In the genomic region with DNA sequence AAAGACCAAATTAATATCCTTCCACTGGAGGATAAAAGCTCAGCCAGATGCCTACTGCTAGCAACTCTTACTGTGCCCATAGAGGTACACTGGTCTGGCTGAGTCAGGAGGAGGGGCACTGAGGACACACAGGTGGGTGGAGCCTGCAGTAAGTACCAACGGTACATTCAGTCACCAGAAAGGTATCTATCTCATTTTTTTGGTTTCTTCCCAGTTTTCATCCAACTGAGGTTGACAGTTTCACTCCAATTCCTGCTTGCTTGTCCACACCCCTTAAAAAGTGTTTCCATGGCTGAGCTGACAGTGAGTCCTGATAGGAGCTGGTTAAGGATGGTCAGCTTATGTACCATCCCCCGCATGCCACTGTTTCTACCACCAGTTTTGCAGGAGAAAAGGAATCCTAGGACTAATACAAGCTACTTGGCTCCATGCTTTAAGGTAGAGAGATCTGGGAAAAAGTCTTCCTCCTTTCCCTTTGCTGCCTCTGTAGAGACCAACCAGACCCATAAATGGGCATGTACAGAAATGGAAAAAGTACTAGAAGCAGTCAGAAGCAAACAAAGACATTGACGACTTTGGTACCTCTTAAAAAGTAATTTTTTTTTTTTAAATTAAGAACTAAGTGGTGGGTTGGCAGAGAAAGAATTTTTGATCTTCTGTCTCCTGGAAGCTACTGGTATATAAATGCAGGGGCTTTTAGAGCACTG, we compare ENCODE assay signal across 9 cellular contexts. TPM values are rescaled to one million over a fixed set of nuclear protein-coding genes. Genes with fewer than 3 reads are reported as not detected.
A peak's percentile ranks its signal among the peaks of the same experiment; 100 is the strongest.
DNase-seq lines count a peak whose midpoint lies in the region; ATAC-seq and TF ChIP-seq lines count a peak whose summit lies in the region.
"Had no signal": no experiment of that assay in that cellular context is flagged by ENCODE, and none has a peak within 500 bp of the region (broad histone marks: within the 10 kb centered on the region; RNA-seq: fewer than 3 reads in every experiment).

No MANE protein-coding gene starts in this region.

- H3K4me1 Mint-ChIP-seq in activated CD4-positive, alpha-beta T cell treated with anti-CD3 and anti-CD28 coated beads for 36 hours, result peaks cover 54% of the 10 kb centered on the region

- H3K9me3 Mint-ChIP-seq in activated CD4-positive, alpha-beta T cell treated with anti-CD3 and anti-CD28 coated beads for 36 hours (ENCODE audit: low read depth), result no peaks in the 10 kb centered on the region

- H3K4me3 ChIP-seq in fibroblast of pulmonary artery (replicated peaks; ENCODE audit: low read depth, low read length) (peak overlapping the region; percentile 93), stomach (peak overlapping the region; percentile 78 to 91 (median 86))

- peaks cover 36% of the 10 kb centered on the region for H3K36me3 Mint-ChIP-seq in activated CD4-positive, alpha-beta T cell treated with anti-CD3 and anti-CD28 coated beads for 36 hours (ENCODE audit: low read depth)

- POLR2A ChIA-PET in activated CD4-positive, alpha-beta T cell treated with anti-CD3 and anti-CD28 coated beads for 36 hours (lab: Charles Lee), result no interaction called here
- POLR2A ChIA-PET in RWPE1 (lab: Yijun Ruan, JAX; ENCODE audit: low non-redundant PET), result no interaction called here

- TF ChIP-seq EP300 in stomach (IDR thresholded peaks at IDR 0.05), result no peak

- H3K27ac Mint-ChIP-seq in activated CD4-positive, alpha-beta T cell treated with anti-CD3 and anti-CD28 coated beads for 36 hours, result peak overlapping the region; percentile 17

- H3K27ac ChIP-seq in RWPE1, result no peak overlapping the region
- peak overlapping the region; percentile 78 to 100 (median 99) for H3K27ac ChIP-seq in stomach

- H3K27me3 ChIP-seq in stomach, result no peaks in the 10 kb centered on the region

- 34 to 60% (median 43%) methylated on average over 3 of the region's 3 CpGs for WGBS in stomach, 5 donors

- peak overlapping the region; percentile 97 for H3K4me3 Mint-ChIP-seq in activated CD4-positive, alpha-beta T cell treated with anti-CD3 and anti-CD28 coated beads for 36 hours

- CTCF ChIA-PET in activated CD4-positive, alpha-beta T cell treated with anti-CD3 and anti-CD28 coated beads for 36 hours (lab: Charles Lee), result interaction anchor here (0.6 to 1.6 kb wide), 9 partner anchors 10 to 382 kb away, joined by 3 to 4 read pairs (median 3); no protein-coding TSS in a partner anchor
- CTCF ChIA-PET in RWPE1 (lab: Yijun Ruan, JAX), result interaction anchor here (0.5 to 2.7 kb wide), 6 partner anchors 12 to 741 kb away, joined by 3 to 11 read pairs (median 3); no protein-coding TSS in a partner anchor

- H3K4me1 ChIP-seq in stomach, result peaks cover 25 to 74% (median 55%) of the 10 kb centered on the region in 4 donors

- no peak for TF ChIP-seq POLR2A in stomach (IDR thresholded peaks at IDR 0.05)

- no peaks in the 10 kb centered on the region for H3K27me3 Mint-ChIP-seq in activated CD4-positive, alpha-beta T cell treated with anti-CD3 and anti-CD28 coated beads for 36 hours

- no peak for ATAC-seq in activated CD4-positive, alpha-beta T cell treated with anti-CD3 and anti-CD28 coated beads for 36 hours
- ATAC-seq in GM19463 (IDR thresholded peaks at IDR 0.05; ENCODE audit: unreplicated experiment) (no peak), HG03354 (IDR thresholded peaks at IDR 0.05; ENCODE audit: poor library complexity, severe bottlenecking, unreplicated experiment) (no peak)

- H3K36me3 ChIP-seq in stomach, result no peaks in the 10 kb centered on the region

- no peaks in the 10 kb centered on the region for H3K9me3 ChIP-seq in stomach

- TF ChIP-seq CTCF in RWPE1 (conservative IDR thresholded peaks at IDR 0.05; ENCODE audit: low read depth) (no peak), fibroblast of pulmonary artery (IDR thresholded peaks at IDR 0.05; ENCODE audit: low read length, missing control alignments) (no peak), stomach (IDR thresholded peaks at IDR 0.05) (no peak)

- DNase-seq in activated CD4-positive, alpha-beta T cell treated with anti-CD3 and anti-CD28 coated beads for 36 hours, result peak; percentile 14
- DNase-seq in activated CD4-positive, alpha-beta T cell treated with anti-CD3 and anti-CD28 coated beads, Interleukin-2, amount 50 U/mL, for 1 hour, result no peak
- DNase-seq in RWPE1 (ENCODE audit: low spot score) (peak; percentile 73), fibroblast of pulmonary artery (ENCODE audit: low read depth) (no peak), stomach (peak; percentile 43), NCI-H1694 treated with DMSO at 0.1 percent for 48 hours (lab: John Stamatoyannopoulos, UW) (no peak)
- DNase-seq: NCI-H2081 had no signal

- intact Hi-C loops in activated CD4-positive, alpha-beta T cell treated with anti-CD3 and anti-CD28 coated beads for 36 hours (cut with DNase I, micrococcal nuclease), result no loop called here
- intact Hi-C loops in stomach (cut with DNase I; ENCODE audit: low total_unique reads), result loop anchor here (10.0 kb wide), 1 partner anchor 84 kb away; no protein-coding TSS in a partner anchor

RNA-seq across cellular contexts. Expression of a gene that starts 3.2 kb away (rescaled TPM):
- total RNA-seq in activated CD4-positive, alpha-beta T cell treated with anti-CD3 and anti-CD28 coated beads for 36 hours, result 100 to 1,000 TPM in 1 of 2 experiments, 10 to 100 TPM in 1; 87.6 to 131 TPM
- 100 to 1,000 TPM in 4 of 5 donors, 10 to 100 TPM in 1; 26.8 to 279 (median 178) TPM for total RNA-seq in stomach
- polyA plus RNA-seq in stomach, result 10 to 100 TPM; 24.7 to 46.7 (median 45.3) TPM

Comparison
In these comparisons a context has a peak if more than half of its experiments do, and no peak if none do; other contexts are left out.
1. DNase-seq: peak in activated CD4-positive, alpha-beta T cell treated with anti-CD3 and anti-CD28 coated beads for 36 hours (single experiment), RWPE1 (single experiment) and stomach (single experiment); none in activated CD4-positive, alpha-beta T cell treated with anti-CD3 and anti-CD28 coated beads, Interleukin-2, amount 50 U/mL, for 1 hour (single experiment), fibroblast of pulmonary artery (single experiment) and NCI-H1694 treated with DMSO at 0.1 percent for 48 hours (single experiment).